In genomic region chr22:20238567-20239062, GRCh38 we compare ENCODE assay signal across 8 cellular contexts. TPM values are rescaled to one million over a fixed set of nuclear protein-coding genes. Genes with fewer than 3 reads are reported as not detected.
DNase-seq lines count a peak whose midpoint lies in the region; ATAC-seq and TF ChIP-seq lines count a peak whose summit lies in the region.

No MANE protein-coding gene starts in this region.

- H3K27ac Mint-ChIP-seq in T-helper 1 cell treated with Interleukin-12 subunit alpha and Interleukin-12 subunit beta and Interleukin-4 antibody, amounts not matched to agents 30 μg/mL and 1 μg/mL, for 36 hours: peak overlapping the region; percentile 68

- H3K4me1 ChIP-seq in liver (ENCODE audit: control insufficient read depth in 4 of 4, insufficient read depth in 4 of 4, low read length in 3 of 4): peaks cover 16 to 71% (median 57%) of the 10 kb centered on the region in 4 donors

- H3K9me3 ChIP-seq in liver (ENCODE audit: control insufficient read depth in 4 of 4, low read length in 3 of 4): no peaks in the 10 kb centered on the region

- no peaks in the 10 kb centered on the region for H3K27me3 ChIP-seq in liver (ENCODE audit: control insufficient read depth in 4 of 4, insufficient read depth in 4 of 4, low read length in 3 of 4)

- H3K27me3 Mint-ChIP-seq in T-helper 1 cell treated with Interleukin-12 subunit alpha and Interleukin-12 subunit beta and Interleukin-4 antibody, amounts not matched to agents 30 μg/mL and 1 μg/mL, for 36 hours (ENCODE audit: low read depth): no peaks in the 10 kb centered on the region

- DNase-seq in NCI-H446 (lab: John Stamatoyannopoulos, UW): peak; percentile 37 to 56
- DNase-seq in NCI-H446 treated with DMSO at 0.1 percent for 48 hours (lab: John Stamatoyannopoulos, UW): no peak
- peak; percentile 100 for DNase-seq in HuH-7 (ENCODE audit: low spot score)
- peak; percentile 60 to 90 for DNase-seq in T47D (ENCODE audit: low read depth in 1 of 2, low spot score in 1 of 2)

- H3K4me1 Mint-ChIP-seq in T-helper 1 cell treated with Interleukin-12 subunit alpha and Interleukin-12 subunit beta and Interleukin-4 antibody, amounts not matched to agents 30 μg/mL and 1 μg/mL, for 36 hours (ENCODE audit: low read depth): peaks cover 5% of the 10 kb centered on the region

- 62% methylated on average over 8 of the region's 8 CpGs for WGBS in liver

- H3K27ac ChIP-seq in liver (ENCODE audit: low read depth in 1 of 2, low read length in 2 of 2): no peak overlapping the region
- peak overlapping the region; percentile 89 for H3K27ac ChIP-seq in temporal lobe (ENCODE audit: low read depth, low read length)

- TF ChIP-seq CTCF in liver (IDR thresholded peaks at IDR 0.05; ENCODE audit: low read depth, low read length, missing input control): peak; percentile 69

- no peak overlapping the region for H3K9ac ChIP-seq in liver (ENCODE audit: low read depth in 1 of 2, low read length in 2 of 2)

- in situ Hi-C loops in T47D (cut with HindIII; ENCODE audit: low pct_unique_long_range_greater_than_20kb, low sequenced_read_pairs): no loop called here

- no peak overlapping the region for H3K4me3 Mint-ChIP-seq in T-helper 1 cell treated with Interleukin-12 subunit alpha and Interleukin-12 subunit beta and Interleukin-4 antibody, amounts not matched to agents 30 μg/mL and 1 μg/mL, for 36 hours

- no peak overlapping the region for H3K4me3 ChIP-seq in liver (ENCODE audit: low read depth in 1 of 3, low read length in 3 of 3)

- H3K36me3 ChIP-seq in liver (ENCODE audit: control insufficient read depth in 4 of 4, insufficient read depth in 3 of 4, low read depth in 1 of 4, low read length in 3 of 4): no peaks in the 10 kb centered on the region

- H3K36me3 Mint-ChIP-seq in T-helper 1 cell treated with Interleukin-12 subunit alpha and Interleukin-12 subunit beta and Interleukin-4 antibody, amounts not matched to agents 30 μg/mL and 1 μg/mL, for 36 hours (ENCODE audit: low read depth): no peaks in the 10 kb centered on the region

- ATAC-seq in HG03571 (IDR thresholded peaks at IDR 0.05; ENCODE audit: unreplicated experiment): no peak

- peak; percentile 77 to 94 for TF ChIP-seq RAD21 in liver (IDR thresholded peaks at IDR 0.05)

- H3K9me3 Mint-ChIP-seq in T-helper 1 cell treated with Interleukin-12 subunit alpha and Interleukin-12 subunit beta and Interleukin-4 antibody, amounts not matched to agents 30 μg/mL and 1 μg/mL, for 36 hours: no peaks in the 10 kb centered on the region

TF ChIP-seq in liver, 16 proteins besides CTCF, POLR2A, EP300 and RAD21:
- no peak for TF ChIP-seq HNF4A (conservative IDR thresholded peaks at IDR 0.05)
- TF ChIP-seq FOXA1 (IDR thresholded peaks at IDR 0.05): no peak

RNA-seq across cellular contexts. Expression of gene RTN4R, which starts 29.5 kb away (rescaled TPM):
- total RNA-seq in liver: 1 to 10 TPM in 1 of 2 donors, under 1 TPM in 1; 0.33 to 1.1 TPM
- polyA plus RNA-seq in liver: 10 to 100 TPM in 1 of 2 donors, 1 to 10 TPM in 1; 1.2 to 10.4 TPM
- 7.6 TPM for total RNA-seq in temporal lobe
